ENCODE assay signal across 8 cellular contexts in the genomic region with DNA sequence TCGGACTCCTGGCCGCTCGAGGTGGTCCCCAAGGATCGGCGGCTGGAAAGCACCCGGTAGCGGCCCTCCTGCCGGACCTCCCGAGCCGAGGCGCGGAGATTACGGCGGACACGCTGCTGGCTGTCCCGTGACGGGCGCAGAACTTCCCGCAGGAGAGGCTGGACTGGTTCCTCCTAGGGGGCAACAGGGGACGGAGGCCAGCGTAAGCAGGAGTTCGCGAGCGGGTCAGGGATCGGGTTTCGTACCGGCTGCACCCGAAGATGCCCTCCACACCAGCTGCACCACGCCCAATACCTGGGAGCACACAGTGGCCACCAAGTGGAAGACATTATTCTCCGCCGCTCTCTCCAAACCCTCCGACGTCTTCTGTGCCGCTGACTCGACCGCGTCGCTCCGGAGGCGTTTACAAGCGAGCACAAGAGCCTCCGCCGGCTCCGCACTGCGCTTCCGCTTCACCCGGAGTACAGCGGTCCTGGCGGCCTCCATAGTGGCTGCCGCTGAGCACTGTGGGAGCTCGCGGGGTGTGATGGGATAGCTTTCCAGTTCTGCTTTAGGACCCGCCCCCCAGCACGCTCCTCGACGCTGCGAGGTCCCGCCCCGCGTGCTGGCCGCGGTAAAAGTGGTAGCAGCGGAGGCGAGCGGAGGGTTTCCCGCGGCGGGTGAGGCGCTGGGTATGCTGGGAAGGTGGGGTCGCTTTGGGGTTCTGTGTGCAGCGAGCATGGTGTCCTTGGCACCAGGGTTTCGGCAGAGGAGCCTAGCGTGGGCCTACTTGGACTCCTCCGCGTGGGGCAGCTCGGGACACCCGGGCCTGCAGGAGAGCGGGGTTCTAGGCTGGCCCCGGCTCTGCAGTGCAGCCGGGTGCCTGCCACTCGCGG.
A peak's percentile ranks its signal among the peaks of the same experiment; 100 is the strongest.
DNase-seq lines count a peak whose midpoint lies in the region; ATAC-seq and TF ChIP-seq lines count a peak whose summit lies in the region.

A gene with protein sequence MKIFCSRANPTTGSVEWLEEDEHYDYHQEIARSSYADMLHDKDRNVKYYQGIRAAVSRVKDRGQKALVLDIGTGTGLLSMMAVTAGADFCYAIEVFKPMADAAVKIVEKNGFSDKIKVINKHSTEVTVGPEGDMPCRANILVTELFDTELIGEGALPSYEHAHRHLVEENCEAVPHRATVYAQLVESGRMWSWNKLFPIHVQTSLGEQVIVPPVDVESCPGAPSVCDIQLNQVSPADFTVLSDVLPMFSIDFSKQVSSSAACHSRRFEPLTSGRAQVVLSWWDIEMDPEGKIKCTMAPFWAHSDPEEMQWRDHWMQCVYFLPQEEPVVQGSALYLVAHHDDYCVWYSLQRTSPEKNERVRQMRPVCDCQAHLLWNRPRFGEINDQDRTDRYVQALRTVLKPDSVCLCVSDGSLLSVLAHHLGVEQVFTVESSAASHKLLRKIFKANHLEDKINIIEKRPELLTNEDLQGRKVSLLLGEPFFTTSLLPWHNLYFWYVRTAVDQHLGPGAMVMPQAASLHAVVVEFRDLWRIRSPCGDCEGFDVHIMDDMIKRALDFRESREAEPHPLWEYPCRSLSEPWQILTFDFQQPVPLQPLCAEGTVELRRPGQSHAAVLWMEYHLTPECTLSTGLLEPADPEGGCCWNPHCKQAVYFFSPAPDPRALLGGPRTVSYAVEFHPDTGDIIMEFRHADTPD (plus strand): TSS at position 579 of the 875 bp plus-strand sequence. CDS start 4,961 bp downstream, outside the sequence.
A gene (minus strand): TSS at position 506 of the 875 bp plus-strand sequence. CDS start 20 bp downstream, at position 486.

- ATAC-seq in GM18519 (IDR thresholded peaks at IDR 0.05; ENCODE audit: low FRiP score, unreplicated experiment) (peak; percentile 86), HG03045 (IDR thresholded peaks at IDR 0.05; ENCODE audit: unreplicated experiment) (peak; percentile 97)

- DNase-seq in NCI-H2081 treated with DMSO at 0.1 percent for 48 hours (lab: John Stamatoyannopoulos, UW) (peak; percentile 19), T1000 (lab: John Stamatoyannopoulos, UW) (peak; percentile 69), astrocyte of the hippocampus (ENCODE audit: low read depth, low spot score) (peak; percentile 96), hippocampal formation (lab: John Stamatoyannopoulos, UW) (peak; percentile 86 to 87), retinal pigment epithelial cell (ENCODE audit: low read depth) (no peak)

- H3K4me3 ChIP-seq in retinal pigment epithelial cell (ENCODE audit: low read length) = peak within 1 kb of the TSS; percentile 95

- TF ChIP-seq CTCF in 22Rv1 (IDR thresholded peaks at IDR 0.05) = no peak; the same call in 1 of the 2 replicates
- no peak for TF ChIP-seq CTCF in retinal pigment epithelial cell (conservative IDR thresholded peaks at IDR 0.05; ENCODE audit: low read depth, low read length)

- peak within 1 kb of the TSS; percentile 72 for H3K27ac ChIP-seq in 22Rv1
